In the genomic region with DNA sequence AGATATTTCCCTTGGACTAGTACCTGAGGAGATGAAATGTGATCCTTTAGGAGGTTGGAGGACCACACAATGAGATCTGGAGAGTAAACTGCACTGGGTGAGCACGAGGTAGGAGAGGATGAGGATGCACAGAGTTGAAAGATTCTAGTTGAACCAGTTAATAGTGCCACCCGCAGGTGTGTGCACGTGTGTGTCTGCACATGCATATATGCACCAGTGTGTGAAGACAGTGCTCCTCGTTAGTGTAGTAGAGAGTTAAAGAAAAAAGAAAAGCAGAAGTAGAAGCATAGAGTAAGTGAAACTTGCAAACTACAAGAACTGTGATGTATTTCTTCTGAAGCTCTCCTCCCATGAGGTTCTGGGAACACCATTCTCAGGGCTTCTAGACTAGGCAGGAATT, we compare ENCODE assay signal across 13 cellular contexts. TPM values are rescaled to one million over a fixed set of nuclear protein-coding genes. Genes with fewer than 3 reads are reported as not detected.
DNase-seq lines count a peak whose midpoint lies in the region; ATAC-seq and TF ChIP-seq lines count a peak whose summit lies in the region.
"Had no signal": no experiment of that assay in that cellular context is flagged by ENCODE, and none has a peak within 500 bp of the region (broad histone marks: within the 10 kb centered on the region; RNA-seq: fewer than 3 reads in every experiment).

No MANE protein-coding gene starts in this region.

- H3K9me3 ChIP-seq in BLaER1 treated with 17β-estradiol and CSF1 and Interleukin-3, amounts not matched to agents 10 nM and 100 nM (replicated peaks in 1 of 11), result peaks cover 0 to 16% (median 9%) of the 10 kb centered on the region in 11 experiments; a peak in 10 of 22 replicates
- H3K9me3 ChIP-seq in aorta (ENCODE audit: control insufficient read depth, low read length), result no peaks in the 10 kb centered on the region
- H3K9me3 ChIP-seq: SK-N-SH had no signal

- intact Hi-C loops in MCF 10A (cut with micrococcal nuclease), result no loop called here
- intact Hi-C loops in aorta (cut with DNase I), result no loop called here

- no peak overlapping the region for H3K27ac ChIP-seq in BLaER1 treated with 17β-estradiol and CSF1 and Interleukin-3, amounts not matched to agents 10 nM and 100 nM
- no peak overlapping the region for H3K27ac ChIP-seq in aorta (ENCODE audit: low read depth in 1 of 2, low read length in 2 of 2)

- H3K4me3 ChIP-seq in BLaER1 treated with 17β-estradiol and CSF1 and Interleukin-3, amounts not matched to agents 10 nM and 100 nM, result no peak overlapping the region
- H3K4me3 ChIP-seq in aorta (ENCODE audit: low read length in 2 of 2), result no peak overlapping the region

- H3K9me3 Mint-ChIP-seq in MCF 10A (ENCODE audit: unreplicated experiment), result no peaks in the 10 kb centered on the region
- H3K9me3 Mint-ChIP-seq: central memory CD8-positive, alpha-beta T cell had no signal

- H3K4me3 Mint-ChIP-seq in MCF 10A (ENCODE audit: unreplicated experiment), result no peak overlapping the region
- H3K4me3 Mint-ChIP-seq: activated naive CD8-positive, alpha-beta T cell; central memory CD8-positive, alpha-beta T cell had no signal

- H3K4me1 ChIP-seq in BLaER1 treated with 17β-estradiol and CSF1 and Interleukin-3, amounts not matched to agents 10 nM and 100 nM, result peaks cover 0 to 13% (median 10%) of the 10 kb centered on the region in 10 experiments; a peak in 11 of 20 replicates
- H3K4me1 ChIP-seq in aorta (ENCODE audit: control insufficient read depth in 1 of 2, insufficient read depth in 2 of 2, low read length in 2 of 2), result no peaks in the 10 kb centered on the region

- H3K4me1 Mint-ChIP-seq in MCF 10A (ENCODE audit: insufficient read depth, unreplicated experiment), result no peaks in the 10 kb centered on the region
- H3K4me1 Mint-ChIP-seq: central memory CD8-positive, alpha-beta T cell had no signal

- 80 to 82% methylated on average over 4 of the region's 4 CpGs for WGBS in aorta, 2 donors

- TF ChIP-seq CTCF in MCF 10A (IDR thresholded peaks at IDR 0.05; ENCODE audit: unreplicated experiment), result no peak

- CTCF ChIA-PET in MCF 10A (lab: Yijun Ruan, JAX), result interaction anchor here (0.5 kb wide), 1 partner anchor 189 kb away, joined by 4 read pairs; no protein-coding TSS in a partner anchor

- no peak overlapping the region for H3K9ac ChIP-seq in BLaER1 treated with 17β-estradiol and CSF1 and Interleukin-3, amounts not matched to agents 10 nM and 100 nM
- H3K9ac ChIP-seq: SK-N-SH had no signal

- H3K4me2 ChIP-seq in BLaER1 treated with 17β-estradiol and CSF1 and Interleukin-3, amounts not matched to agents 10 nM and 100 nM, result peak overlapping the region in 8 of 11 experiments; percentile 3 to 42 (median 29); a peak in 14 of 22 replicates
- H3K4me2 ChIP-seq: SK-N-SH had no signal

- ATAC-seq in GM19324 (IDR thresholded peaks at IDR 0.05; ENCODE audit: low FRiP score, unreplicated experiment), result peak; percentile 55
- ATAC-seq in HG03139 (IDR thresholded peaks at IDR 0.05; ENCODE audit: unreplicated experiment), result peak; percentile 54
- ATAC-seq in aorta (ENCODE audit: low FRiP score), result no peak
- no peak for ATAC-seq in activated CD4-positive, CD25-positive, alpha-beta regulatory T cell treated with anti-CD3 and anti-CD28 coated beads, Interleukin-2, amount 50 U/mL, for 24 hours

- POLR2A ChIA-PET in MCF 10A (lab: Yijun Ruan, JAX), result interaction anchor here (2.1 kb wide), 1 partner anchor 8 kb away, joined by 9 read pairs; the partner anchor contains the start of gene MED12L

- H3K27me3 ChIP-seq in BLaER1 treated with 17β-estradiol and CSF1 and Interleukin-3, amounts not matched to agents 10 nM and 100 nM, result peaks cover 0 to under 1% (median under 1%) of the 10 kb centered on the region in 11 experiments; a peak in 6 of 22 replicates
- no peaks in the 10 kb centered on the region for H3K27me3 ChIP-seq in aorta (ENCODE audit: control insufficient read depth in 1 of 2, insufficient read depth in 2 of 2, low read length in 1 of 2)

- no peaks in the 10 kb centered on the region for H4K20me1 ChIP-seq in BLaER1 treated with 17β-estradiol and CSF1 and Interleukin-3, amounts not matched to agents 10 nM and 100 nM

- no peak overlapping the region for H3K27ac Mint-ChIP-seq in MCF 10A (ENCODE audit: low read depth, unreplicated experiment)
- H3K27ac Mint-ChIP-seq: activated naive CD8-positive, alpha-beta T cell had no signal

- peaks cover 18% of the 10 kb centered on the region for H3K27me3 Mint-ChIP-seq in MCF 10A (ENCODE audit: insufficient read depth, unreplicated experiment)

- H3K36me3 ChIP-seq in BLaER1 treated with 17β-estradiol and CSF1 and Interleukin-3, amounts not matched to agents 10 nM and 100 nM, result peaks cover 0 to 23% (median 0%) of the 10 kb centered on the region in 11 experiments; a peak in 4 of 22 replicates
- H3K36me3 ChIP-seq in aorta (ENCODE audit: control insufficient read depth in 1 of 2, insufficient read depth in 2 of 2, low read length in 1 of 2), result no peaks in the 10 kb centered on the region

- no peaks in the 10 kb centered on the region for H3K36me3 Mint-ChIP-seq in MCF 10A (ENCODE audit: insufficient read depth, unreplicated experiment)
- H3K36me3 Mint-ChIP-seq: activated naive CD8-positive, alpha-beta T cell had no signal

- no TSS peak for BruUV-seq in MCF 10A (replicated peaks; lab: Mats Ljungman, UMichigan)

- DNase-seq in UCSD-AML1 (lab: John Stamatoyannopoulos, UW; ENCODE audit: unreplicated experiment) (peak; percentile 16), MCF 10A (ENCODE audit: unreplicated experiment) (no peak), aorta (no peak), NCI-H2227 treated with DMSO at 0.1 percent for 48 hours (lab: John Stamatoyannopoulos, UW) (no peak)
- DNase-seq: islet precursor cell, NCI-H2171 treated with DMSO at 0.1 percent for 48 hours, SK-N-SH had no signal

RNA-seq across cellular contexts. Expression of gene MED12L, which starts 8.4 kb away (rescaled TPM):
- total RNA-seq in MCF 10A (2022), result 0.47 and 1.3 TPM in 2 replicates
- total RNA-seq in aorta, result 1 to 10 TPM; 1.1 to 2.3 TPM
- polyA plus RNA-seq in aorta, result not detected

Comparison
In these comparisons a context has a peak if more than half of its experiments do, and no peak if none do; other contexts are left out.
1. ATAC-seq: peak in GM19324 (single experiment) and HG03139 (single experiment); none in aorta (single experiment) and activated CD4-positive, CD25-positive, alpha-beta regulatory T cell treated with anti-CD3 and anti-CD28 coated beads, Interleukin-2, amount 50 U/mL, for 24 hours (0 of 2).